ENCODE assay signal across 13 cellular contexts in the genomic region with DNA sequence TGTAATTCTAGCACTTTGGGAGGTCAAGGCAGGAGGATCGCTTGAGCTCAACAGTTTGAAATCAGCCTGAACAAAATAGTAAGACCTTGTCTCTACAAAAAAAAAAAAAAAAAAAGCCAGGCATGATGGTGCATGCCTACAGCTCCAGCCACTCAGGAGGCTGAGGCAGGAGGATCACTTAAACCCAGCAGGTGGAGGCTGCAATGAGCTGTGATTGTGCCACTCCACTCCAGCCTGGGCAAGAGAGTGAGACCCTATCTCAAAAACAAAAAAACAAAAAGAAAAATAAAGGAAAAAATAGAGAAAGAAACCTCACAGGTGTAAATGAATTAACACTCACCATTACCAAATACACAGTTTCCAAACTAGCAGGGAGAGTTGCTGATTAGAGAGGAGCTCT. TPM values are rescaled to one million over a fixed set of nuclear protein-coding genes. Genes with fewer than 3 reads are reported as not detected.
A peak's percentile ranks its signal among the peaks of the same experiment; 100 is the strongest.
DNase-seq lines count a peak whose midpoint lies in the region; ATAC-seq and TF ChIP-seq lines count a peak whose summit lies in the region.
"Had no signal": no experiment of that assay in that cellular context is flagged by ENCODE, and none has a peak within 500 bp of the region (broad histone marks: within the 10 kb centered on the region; RNA-seq: fewer than 3 reads in every experiment).

No MANE protein-coding gene starts in this region.

- H3K4me3 ChIP-seq in Peyer's patch (no peak overlapping the region), muscle layer of duodenum (ENCODE audit: low read depth in 1 of 2, low read length in 2 of 2) (peak overlapping the region in 1 of 2 donors; percentile 12), thoracic aorta (no peak overlapping the region)

- H3K27ac ChIP-seq in Peyer's patch (peak overlapping the region; percentile 18 to 80 (median 42)), cingulate gyrus (ENCODE audit: low read depth, low read length) (peak overlapping the region; percentile 61), muscle layer of duodenum (ENCODE audit: low read length) (peak overlapping the region; percentile 75), thoracic aorta (peak overlapping the region; percentile 61 to 62)

- H3K36me3 ChIP-seq in Peyer's patch (no peaks in the 10 kb centered on the region), muscle layer of duodenum (ENCODE audit: control insufficient read depth in 1 of 2, insufficient read depth in 2 of 2, low read length in 2 of 2) (no peaks in the 10 kb centered on the region), thoracic aorta (no peaks in the 10 kb centered on the region)

- H3K9me3 ChIP-seq in Peyer's patch (no peaks in the 10 kb centered on the region), muscle layer of duodenum (ENCODE audit: control insufficient read depth in 1 of 2, low read length in 2 of 2) (no peaks in the 10 kb centered on the region), thoracic aorta (no peaks in the 10 kb centered on the region)

- no peaks in the 10 kb centered on the region for H3K4me1 ChIP-seq in Peyer's patch
- H3K4me1 ChIP-seq in muscle layer of duodenum (ENCODE audit: control insufficient read depth in 1 of 2, insufficient read depth in 2 of 2, low read length in 2 of 2) = no peaks in the 10 kb centered on the region
- H3K4me1 ChIP-seq in thoracic aorta (ENCODE audit: control insufficient read depth in 1 of 2, low read depth in 2 of 2) = peaks cover 3 to 12% of the 10 kb centered on the region in 2 donors

- no peak for TF ChIP-seq CTCF in Peyer's patch (IDR thresholded peaks at IDR 0.05)
- TF ChIP-seq CTCF in thoracic aorta (IDR thresholded peaks at IDR 0.05) = no peak
- no peak for TF ChIP-seq CTCF in omental fat pad (IDR thresholded peaks at IDR 0.05)

- DNase-seq in Peyer's patch = no peak
- DNase-seq in thoracic aorta (ENCODE audit: low spot score) = no peak
- no peak for DNase-seq in omental fat pad (ENCODE audit: low spot score)
- no peak for DNase-seq in activated naive CD4-positive, alpha-beta T cell (lab: John Stamatoyannopoulos, UW)
- DNase-seq: activated CD4-positive, alpha-beta T cell treated with anti-CD3 and anti-CD28 coated beads for 4 hours; activated T-cell treated with anti-CD3 and anti-CD28 coated beads, Interleukin-2, amount 50 U/mL, for 4 hours; CD4-positive, alpha-beta memory T cell; mesendoderm; stimulated activated CD4-positive, alpha-beta T cell treated with anti-CD3 and anti-CD28 coated beads, Interleukin-4, amount 100 ng/mL, for 4 hours; stimulated activated naive CD4-positive, alpha-beta T cell treated with Interleukin-2 at 50 U/mL for 16 hours had no signal

- TF ChIP-seq POLR2A in Peyer's patch (IDR thresholded peaks at IDR 0.05) = no peak

- ATAC-seq in thoracic aorta (ENCODE audit: insufficient number of reproducible peaks, low FRiP score, low read depth) = no peak
- ATAC-seq in omental fat pad (ENCODE audit: low FRiP score) = no peak
- ATAC-seq in HG03135 (IDR thresholded peaks at IDR 0.05; ENCODE audit: unreplicated experiment) = no peak
- ATAC-seq: activated T-cell treated with anti-CD3 and anti-CD28 coated beads, Interleukin-2, amount 50 U/mL, for 4 hours had no signal

- no peaks in the 10 kb centered on the region for H3K27me3 ChIP-seq in Peyer's patch
- H3K27me3 ChIP-seq in muscle layer of duodenum (ENCODE audit: low read depth, low read length) = no peaks in the 10 kb centered on the region
- H3K27me3 ChIP-seq in thoracic aorta (replicated peaks; ENCODE audit: insufficient read depth) = no peaks in the 10 kb centered on the region

RNA-seq across cellular contexts. Expression of a gene that starts 34.2 kb away (rescaled TPM):
- 10 to 100 TPM; 16.5 to 50.3 (median 37.0) TPM for total RNA-seq in Peyer's patch
- total RNA-seq in thoracic aorta = 100 to 1,000 TPM; 107 to 259 TPM
- 100 to 1,000 TPM; 145 to 210 (median 159) TPM for total RNA-seq in omental fat pad

RNA-seq across cellular contexts. Expression of a gene that starts 41.8 kb away (rescaled TPM):
- 100 to 1,000 TPM; 143 to 442 (median 276) TPM for total RNA-seq in Peyer's patch
- total RNA-seq in thoracic aorta = 100 to 1,000 TPM; 239 to 277 TPM
- 100 to 1,000 TPM in 3 of 4 donors, 10 to 100 TPM in 1; 67.8 to 649 (median 241) TPM for total RNA-seq in omental fat pad
